ENCODE assay signal across 8 cellular contexts in genomic region chr10:72249176-72249862, GRCh38. TPM values are rescaled to one million over a fixed set of nuclear protein-coding genes. Genes with fewer than 3 reads are reported as not detected.
DNase-seq lines count a peak whose midpoint lies in the region; ATAC-seq and TF ChIP-seq lines count a peak whose summit lies in the region.
"Not testable (repeated sequence)": the region's sequence is repeated elsewhere in the genome, so short reads cannot be mapped to it uniquely, and the experiment has no call there.

No MANE protein-coding gene starts in this region.

- not testable (repeated sequence) for H4K20me1 ChIP-seq in SU-DHL-6 (ENCODE audit: low read depth, low read length); fibroblast of lung (ENCODE audit: control insufficient read depth, extremely low read depth, insufficient read depth, low read length)

- H3K27ac ChIP-seq in ACC112 (ENCODE audit: low read depth, low read length) (peak overlapping the region; percentile 97), SU-DHL-6 (ENCODE audit: low read depth, low read length) (peak overlapping the region; percentile 93), adrenal gland (peak overlapping the region; percentile 82 to 97 (median 93)), muscle layer of duodenum (ENCODE audit: low read length) (peak overlapping the region; percentile 87)
- not testable (repeated sequence) for H3K27ac ChIP-seq in fibroblast of lung (ENCODE audit: insufficient read depth, low read length)

- DNase-seq in adrenal gland; fibroblast of lung (ENCODE audit: low read depth in 2 of 2): not testable (repeated sequence)
- peak; percentile 19 for DNase-seq in stimulated activated CD4-positive, alpha-beta T cell treated with anti-CD3 and anti-CD28 coated beads, Interleukin-15, amount 100 ng/mL, for 24 hours

- not testable (repeated sequence) for TF ChIP-seq CTCF in SU-DHL-6 (IDR thresholded peaks at IDR 0.05; ENCODE audit: insufficient read depth, low read length, poor library complexity, severe bottlenecking); adrenal gland (IDR thresholded peaks at IDR 0.05); fibroblast of lung (conservative IDR thresholded peaks at IDR 0.05 in 1 of 2, IDR thresholded peaks at IDR 0.05 in 1 of 2; ENCODE audit: low read depth in 1 of 2, low read length in 2 of 2)

- not testable (repeated sequence) for H2AFZ ChIP-seq in ACC112 (ENCODE audit: low read length, unreplicated experiment)
- H2AFZ ChIP-seq in SU-DHL-6 (ENCODE audit: low read depth, low read length, severe bottlenecking): peak overlapping the region; percentile 43
- H2AFZ ChIP-seq in fibroblast of lung (ENCODE audit: low read length): peak overlapping the region; percentile 61

- not testable (repeated sequence) for H3K9me3 ChIP-seq in SU-DHL-6 (ENCODE audit: insufficient read depth, low read length); adrenal gland (replicated peaks in 1 of 3); fibroblast of lung (ENCODE audit: control insufficient read depth, insufficient read depth, low read depth, low read length); muscle layer of duodenum (ENCODE audit: control insufficient read depth in 1 of 2, low read length in 2 of 2)

- H3K4me2 ChIP-seq in SU-DHL-6 (ENCODE audit: low read depth, low read length, poor library complexity, severe bottlenecking): peak overlapping the region; percentile 68
- not testable (repeated sequence) for H3K4me2 ChIP-seq in fibroblast of lung (ENCODE audit: extremely low read depth, insufficient read depth, low read length)

- ATAC-seq in GM19351 (IDR thresholded peaks at IDR 0.05; ENCODE audit: unreplicated experiment) (peak; percentile 14), HG03066 (IDR thresholded peaks at IDR 0.05; ENCODE audit: low read depth, unreplicated experiment) (peak; percentile 7)

- H3K9ac ChIP-seq in SU-DHL-6 (ENCODE audit: low read length): peak overlapping the region; percentile 51
- not testable (repeated sequence) for H3K9ac ChIP-seq in fibroblast of lung (ENCODE audit: insufficient read depth, low read length)

- H3K9me2 ChIP-seq in SU-DHL-6 (replicated peaks; ENCODE audit: insufficient read depth, low read length): not testable (repeated sequence)

- H3K4me1 ChIP-seq in ACC112 (ENCODE audit: control insufficient read depth, insufficient read depth, low read length, unreplicated experiment) (peaks cover 55% of the 10 kb centered on the region), adrenal gland (replicated peaks in 1 of 2) (peaks cover 62 to 95% of the 10 kb centered on the region in 2 donors), fibroblast of lung (ENCODE audit: control insufficient read depth, extremely low read depth, insufficient read depth, low read length) (peaks cover 20% of the 10 kb centered on the region), muscle layer of duodenum (ENCODE audit: control insufficient read depth in 1 of 2, insufficient read depth in 2 of 2, low read length in 2 of 2) (peaks cover 29 to 65% of the 10 kb centered on the region in 2 donors)

- not testable (repeated sequence) for H3K27me3 ChIP-seq in ACC112 (ENCODE audit: insufficient read depth, low read length); SU-DHL-6 (ENCODE audit: low read length); adrenal gland; fibroblast of lung (ENCODE audit: control insufficient read depth, insufficient read depth, low read length); muscle layer of duodenum (ENCODE audit: low read depth, low read length)

- not testable (repeated sequence) for H3K4me3 ChIP-seq in ACC112 (ENCODE audit: low read depth, low read length); fibroblast of lung (replicated peaks in 1 of 4; ENCODE audit: control extremely low read depth in 1 of 4, insufficient read depth in 1 of 4, low read depth in 3 of 4, low read length in 4 of 4)
- H3K4me3 ChIP-seq in SU-DHL-6 (ENCODE audit: insufficient read depth, low read length, poor library complexity, severe bottlenecking) (peak overlapping the region; percentile 42), adrenal gland (peak overlapping the region in 1 of 4 donors; percentile 11), muscle layer of duodenum (ENCODE audit: low read depth in 1 of 2, low read length in 2 of 2) (peak overlapping the region in 1 of 2 donors; percentile 36)

- not testable (repeated sequence) for H3K79me2 ChIP-seq in ACC112 (ENCODE audit: control insufficient read depth, insufficient read depth, low read length, unreplicated experiment); SU-DHL-6 (ENCODE audit: insufficient read depth, low read length); fibroblast of lung (ENCODE audit: control insufficient read depth, insufficient read depth, low read length)

- H3K36me3 ChIP-seq in ACC112 (ENCODE audit: insufficient read depth, low read length); SU-DHL-6 (ENCODE audit: low read length); adrenal gland (replicated peaks in 1 of 2); fibroblast of lung (ENCODE audit: control insufficient read depth, insufficient read depth, low read length); muscle layer of duodenum (ENCODE audit: control insufficient read depth in 1 of 2, insufficient read depth in 2 of 2, low read length in 2 of 2): not testable (repeated sequence)

- intact Hi-C loops in adrenal gland (cut with DNase I): not testable (repeated sequence)

- not testable (repeated sequence) for TF ChIP-seq POLR2A in adrenal gland (IDR thresholded peaks at IDR 0.05)

- 77 to 84% (median 80%) methylated on average over 17 of the region's 17 CpGs for WGBS in adrenal gland, 4 donors

- peaks cover 17% of the 10 kb centered on the region for H3F3A ChIP-seq in SU-DHL-6 (ENCODE audit: insufficient read depth)

RNA-seq across cellular contexts. Expression of gene DDIT4, which starts 24.4 kb away (rescaled TPM):
- total RNA-seq in adrenal gland (100 to 1,000 TPM; 211 to 711 (median 386) TPM), fibroblast of lung (662 and 712 TPM in 2 replicates)
- polyA plus RNA-seq in adrenal gland (100 to 1,000 TPM; 109 to 149 (median 123) TPM), fibroblast of lung (26.3 and 51.3 TPM in 2 replicates)
- 41.9 and 71.5 TPM in 2 replicates for polyA plus RNA-seq in fibroblast of lung (2012)
- 16.6 and 31.2 TPM in 2 replicates for polyA minus RNA-seq in fibroblast of lung (ENCODE audit: low replicate concordance)

RNA-seq across cellular contexts. Expression of gene ASCC1, which starts 33.2 kb away (rescaled TPM):
- total RNA-seq in adrenal gland (10 to 100 TPM; 26.6 to 57.4 (median 36.7) TPM), fibroblast of lung (35.2 and 42.1 TPM in 2 replicates)
- polyA plus RNA-seq in adrenal gland (100 to 1,000 TPM in 1 of 3 donors, 10 to 100 TPM in 1, 1 to 10 TPM in 1; 9.7 to 101 (median 10.1) TPM), fibroblast of lung (36.1 and 40.2 TPM in 2 replicates)
- 26.2 and 26.4 TPM in 2 replicates for polyA plus RNA-seq in fibroblast of lung (2012)
- polyA minus RNA-seq in fibroblast of lung (ENCODE audit: low replicate concordance): 6.5 and 16.8 TPM in 2 replicates

RNA-seq across cellular contexts. Expression of gene ANAPC16, which starts 33.5 kb away (rescaled TPM):
- total RNA-seq in adrenal gland: 100 to 1,000 TPM in 7 of 8 donors, 10 to 100 TPM in 1; 69.1 to 170 (median 139) TPM
- polyA plus RNA-seq in adrenal gland: 100 to 1,000 TPM; 102 to 186 (median 128) TPM
- total RNA-seq in fibroblast of lung: 47.2 and 54.2 TPM in 2 replicates
- 46.0 and 73.6 TPM in 2 replicates for polyA plus RNA-seq in fibroblast of lung
- polyA plus RNA-seq in fibroblast of lung (2012): 33.9 and 52.9 TPM in 2 replicates
- 6.3 and 11.0 TPM in 2 replicates for polyA minus RNA-seq in fibroblast of lung (ENCODE audit: low replicate concordance)
